ENCODE assay signal across 26 cellular contexts in genomic region chr9:26262431-26262830, GRCh38.
DNase-seq lines count a peak whose midpoint lies in the region; ATAC-seq and TF ChIP-seq lines count a peak whose summit lies in the region.
"Had no signal": no experiment of that assay in that cellular context is flagged by ENCODE, and none has a peak within 500 bp of the region (broad histone marks: within the 10 kb centered on the region; RNA-seq: fewer than 3 reads in every experiment).

No MANE protein-coding gene starts in this region.

- H3K4me3 ChIP-seq in SK-N-SH (ENCODE audit: low read depth in 2 of 2, low read length in 1 of 2) (no peak overlapping the region), hepatocyte (no peak overlapping the region), smooth muscle cell (no peak overlapping the region)
- H3K4me3 ChIP-seq: MG63, psoas muscle, thyroid gland, vagina had no signal

- H3K9me3 ChIP-seq in SK-N-SH (no peaks in the 10 kb centered on the region), hepatocyte (ENCODE audit: low read depth) (no peaks in the 10 kb centered on the region), smooth muscle cell (replicated peaks; ENCODE audit: low read depth) (no peaks in the 10 kb centered on the region)
- H3K9me3 ChIP-seq: MG63, psoas muscle, thyroid gland, vagina had no signal

- TF ChIP-seq RAD21 in SK-N-SH (IDR thresholded peaks at IDR 0.05; ENCODE audit: low read length): no peak

- CTCF ChIA-PET in SK-N-SH (lab: Yijun Ruan, JAX): no interaction called here

- H3F3A ChIP-seq in SK-N-SH (replicated peaks; ENCODE audit: insufficient read depth) (peaks cover 86% of the 10 kb centered on the region), smooth muscle cell (ENCODE audit: low read depth) (peaks cover 16% of the 10 kb centered on the region)

- H3K27me3 ChIP-seq in SK-N-SH (ENCODE audit: insufficient read depth) (no peaks in the 10 kb centered on the region), hepatocyte (no peaks in the 10 kb centered on the region), smooth muscle cell (ENCODE audit: low read depth) (no peaks in the 10 kb centered on the region)
- H3K27me3 ChIP-seq: MG63, thyroid gland, vagina had no signal

- peak overlapping the region; percentile 58 for H3K27ac Mint-ChIP-seq in chondrocyte (ENCODE audit: unreplicated experiment)
- H3K27ac Mint-ChIP-seq: activated CD4-positive, alpha-beta T cell treated with anti-CD3 and anti-CD28 coated beads for 36 hours; activated naive CD8-positive, alpha-beta T cell treated with anti-CD3 and anti-CD28 coated beads for 36 hours; naive thymus-derived CD4-positive, alpha-beta T cell; stimulated activated naive CD8-positive, alpha-beta T cell treated with anti-CD3 and anti-CD28 coated beads, Interleukin-15, amount 100 ng/mL, for 72 hours had no signal

- DNase-seq in SK-N-SH: no peak
- DNase-seq in chondrocyte (ENCODE audit: low spot score): no peak
- no peak for DNase-seq in hepatocyte (ENCODE audit: low spot score)
- no peak for DNase-seq in smooth muscle cell (lab: John Stamatoyannopoulos, UW; ENCODE audit: unreplicated experiment)
- no peak for DNase-seq in Kasumi-1 (lab: John Stamatoyannopoulos, UW)
- no peak for DNase-seq in NCI-H2196 treated with DMSO at 0.1 percent for 48 hours (lab: John Stamatoyannopoulos, UW; ENCODE audit: unreplicated experiment)
- DNase-seq: activated CD4-positive, alpha-beta T cell treated with anti-CD3 and anti-CD28 coated beads for 36 hours; activated naive CD8-positive, alpha-beta T cell treated with anti-CD3 and anti-CD28 coated beads for 36 hours; activated T-cell treated with anti-CD3 and anti-CD28 coated beads for 4 hours; CD4-positive, CD25-positive, alpha-beta regulatory T cell; foreskin melanocyte; naive thymus-derived CD4-positive, alpha-beta T cell; NCI-H1105 treated with DMSO at 0.1 percent for 48 hours; NCI-H2029 treated with DMSO at 0.1 percent for 48 hours; NCI-H748 treated with DMSO at 0.1 percent for 48 hours; nucleus accumbens; psoas muscle; stimulated activated naive CD8-positive, alpha-beta T cell treated with anti-CD3 and anti-CD28 coated beads, Interleukin-15, amount 100 ng/mL, for 72 hours; thyroid gland had no signal

- peak overlapping the region; percentile 74 for H3K4me2 ChIP-seq in SK-N-SH
- no peak overlapping the region for H3K4me2 ChIP-seq in hepatocyte
- peak overlapping the region; percentile 63 for H3K4me2 ChIP-seq in smooth muscle cell

- peaks cover 0 to 57% of the 10 kb centered on the region in 2 experiments; a peak in 3 of 4 replicates for H3K4me1 ChIP-seq in SK-N-SH (ENCODE audit: control insufficient read depth in 1 of 2, insufficient read depth in 2 of 2, low read depth in 1 of 2, low read length in 1 of 2)
- peaks cover 9% of the 10 kb centered on the region for H3K4me1 ChIP-seq in hepatocyte (ENCODE audit: insufficient read depth)
- H3K4me1 ChIP-seq in smooth muscle cell (ENCODE audit: low read depth): peaks cover 28% of the 10 kb centered on the region
- H3K4me1 ChIP-seq: psoas muscle, thyroid gland, vagina had no signal

- H2AFZ ChIP-seq in SK-N-SH (ENCODE audit: low read depth): no peak overlapping the region; the same call in 1 of the 2 replicates
- H2AFZ ChIP-seq in hepatocyte: no peak overlapping the region
- peak overlapping the region; percentile 5 for H2AFZ ChIP-seq in smooth muscle cell (ENCODE audit: low read depth)

- peaks cover 13% of the 10 kb centered on the region for H3K9me3 Mint-ChIP-seq in chondrocyte (ENCODE audit: low read depth)
- H3K9me3 Mint-ChIP-seq: activated naive CD8-positive, alpha-beta T cell treated with anti-CD3 and anti-CD28 coated beads for 36 hours had no signal

- H3K36me3 Mint-ChIP-seq in chondrocyte (ENCODE audit: low read depth): peaks cover 3% of the 10 kb centered on the region
- H3K36me3 Mint-ChIP-seq: activated naive CD8-positive, alpha-beta T cell treated with anti-CD3 and anti-CD28 coated beads for 36 hours; CD4-positive, CD25-positive, alpha-beta regulatory T cell; naive thymus-derived CD4-positive, alpha-beta T cell had no signal

- no peak for TF ChIP-seq EP300 in SK-N-SH (IDR thresholded peaks at IDR 0.05; ENCODE audit: borderline replicate concordance in 1 of 2, low read depth in 1 of 2, low read length in 1 of 2)

- H3K36me3 ChIP-seq in SK-N-SH (replicated peaks in 1 of 2; ENCODE audit: control insufficient read depth in 1 of 2, insufficient read depth in 2 of 2, low read length in 1 of 2) (no peaks in the 10 kb centered on the region), hepatocyte (replicated peaks; ENCODE audit: insufficient read depth, low read depth) (no peaks in the 10 kb centered on the region), smooth muscle cell (ENCODE audit: low read depth) (no peaks in the 10 kb centered on the region)
- H3K36me3 ChIP-seq: MG63, thyroid gland, vagina had no signal

- H3K9ac ChIP-seq in SK-N-SH (peak overlapping the region; percentile 68), smooth muscle cell (ENCODE audit: low read depth) (peak overlapping the region; percentile 23)

- H3K4me1 Mint-ChIP-seq in chondrocyte (ENCODE audit: low read depth): peaks cover 63% of the 10 kb centered on the region
- H3K4me1 Mint-ChIP-seq: activated CD4-positive, alpha-beta T cell treated with anti-CD3 and anti-CD28 coated beads for 36 hours; activated naive CD8-positive, alpha-beta T cell treated with anti-CD3 and anti-CD28 coated beads for 36 hours; CD4-positive, CD25-positive, alpha-beta regulatory T cell; naive thymus-derived CD4-positive, alpha-beta T cell; stimulated activated naive CD8-positive, alpha-beta T cell treated with anti-CD3 and anti-CD28 coated beads, Interleukin-15, amount 100 ng/mL, for 72 hours had no signal

- no peaks in the 10 kb centered on the region for H3K9me2 ChIP-seq in SK-N-SH
- no peaks in the 10 kb centered on the region for H3K9me2 ChIP-seq in hepatocyte (replicated peaks; ENCODE audit: insufficient read depth)

- ATAC-seq in SK-N-SH treated with all-trans-retinoic acid at 6 μM for 48 hours: no peak
- ATAC-seq in HG02885 (IDR thresholded peaks at IDR 0.05; ENCODE audit: poor library complexity, unreplicated experiment): no peak
- ATAC-seq: activated CD4-positive, alpha-beta T cell treated with anti-CD3 and anti-CD28 coated beads for 36 hours; left lobe of liver; naive thymus-derived CD4-positive, alpha-beta T cell; psoas muscle; stimulated activated naive CD8-positive, alpha-beta T cell treated with anti-CD3 and anti-CD28 coated beads, Interleukin-15, amount 100 ng/mL, for 72 hours had no signal

- H3K79me2 ChIP-seq in SK-N-SH (ENCODE audit: insufficient read depth) (no peaks in the 10 kb centered on the region; the same call in 1 of the 2 replicates), hepatocyte (no peaks in the 10 kb centered on the region), smooth muscle cell (ENCODE audit: low read depth) (no peaks in the 10 kb centered on the region)

- H3K27me3 Mint-ChIP-seq in chondrocyte (ENCODE audit: low read depth): no peaks in the 10 kb centered on the region
- H3K27me3 Mint-ChIP-seq: activated CD4-positive, alpha-beta T cell treated with anti-CD3 and anti-CD28 coated beads for 36 hours; activated naive CD8-positive, alpha-beta T cell treated with anti-CD3 and anti-CD28 coated beads for 36 hours; CD4-positive, CD25-positive, alpha-beta regulatory T cell; naive thymus-derived CD4-positive, alpha-beta T cell; stimulated activated naive CD8-positive, alpha-beta T cell treated with anti-CD3 and anti-CD28 coated beads, Interleukin-15, amount 100 ng/mL, for 72 hours had no signal

- TF ChIP-seq CTCF in SK-N-SH (IDR thresholded peaks at IDR 0.05) (no peak), chondrocyte (IDR thresholded peaks at IDR 0.05) (no peak), hepatocyte (IDR thresholded peaks at IDR 0.05; ENCODE audit: poor library complexity) (no peak), smooth muscle cell (IDR thresholded peaks at IDR 0.05; ENCODE audit: borderline replicate concordance, insufficient read depth, poor library complexity, severe bottlenecking) (no peak)

- H4K20me1 ChIP-seq in SK-N-SH (ENCODE audit: insufficient read depth) (no peaks in the 10 kb centered on the region), hepatocyte (ENCODE audit: insufficient read depth, poor library complexity, severe bottlenecking) (no peaks in the 10 kb centered on the region), smooth muscle cell (ENCODE audit: low read depth) (no peaks in the 10 kb centered on the region)

- H3K27ac ChIP-seq in SK-N-SH (ENCODE audit: low read depth in 2 of 2, low read length in 1 of 2): peak overlapping the region; percentile 79 to 99; a peak in 3 of 4 replicates
- H3K27ac ChIP-seq in hepatocyte: peak overlapping the region; percentile 56
- H3K27ac ChIP-seq in smooth muscle cell (ENCODE audit: low read depth): peak overlapping the region; percentile 90
- H3K27ac ChIP-seq: 22Rv1, psoas muscle, thyroid gland, vagina had no signal

- POLR2A ChIA-PET in SK-N-SH (lab: Yijun Ruan, JAX): no interaction called here

- H3K4me3 Mint-ChIP-seq in chondrocyte (ENCODE audit: unreplicated experiment): no peak overlapping the region
- H3K4me3 Mint-ChIP-seq: activated CD4-positive, alpha-beta T cell treated with anti-CD3 and anti-CD28 coated beads for 36 hours; activated naive CD8-positive, alpha-beta T cell treated with anti-CD3 and anti-CD28 coated beads for 36 hours; CD4-positive, CD25-positive, alpha-beta regulatory T cell; mesothelial cell of epicardium; naive thymus-derived CD4-positive, alpha-beta T cell; stimulated activated naive CD8-positive, alpha-beta T cell treated with anti-CD3 and anti-CD28 coated beads, Interleukin-15, amount 100 ng/mL, for 72 hours had no signal

TF ChIP-seq in SK-N-SH, 30 proteins besides CTCF, POLR2A, EP300 and RAD21 (continues in another document):
- TF ChIP-seq JUND (IDR thresholded peaks at IDR 0.05): no peak
- no peak for TF ChIP-seq GABPA (IDR thresholded peaks at IDR 0.05; ENCODE audit: low read depth)
- no peak for TF ChIP-seq POLR2AphosphoS5 (IDR thresholded peaks at IDR 0.05; ENCODE audit: low read depth, low read length)
- TF ChIP-seq YY1 (IDR thresholded peaks at IDR 0.05; ENCODE audit: low read depth): no peak
- TF ChIP-seq TCF12 (IDR thresholded peaks at IDR 0.05): no peak

TF ChIP-seq in SK-N-SH treated with all-trans-retinoic acid at 6 μM for 48 hours, 23 proteins besides CTCF, POLR2A, EP300 and RAD21 (continues in another document):
- no peak for TF ChIP-seq CSDC2 (CRISPR knock-in tag; IDR thresholded peaks at IDR 0.05)
- TF ChIP-seq ZC3H10 (CRISPR knock-in tag; IDR thresholded peaks at IDR 0.05): no peak
- no peak for TF ChIP-seq ARNTL (CRISPR knock-in tag; IDR thresholded peaks at IDR 0.05; ENCODE audit: borderline replicate concordance, low read depth)
- no peak for TF ChIP-seq OSR1 (CRISPR knock-in tag; IDR thresholded peaks at IDR 0.05)
- no peak for TF ChIP-seq ZFP30 (CRISPR knock-in tag; IDR thresholded peaks at IDR 0.05)
- TF ChIP-seq TOX (CRISPR knock-in tag; IDR thresholded peaks at IDR 0.05; ENCODE audit: borderline replicate concordance): no peak
